1 cellular context compared by ENCODE assay signal in the genomic region with DNA sequence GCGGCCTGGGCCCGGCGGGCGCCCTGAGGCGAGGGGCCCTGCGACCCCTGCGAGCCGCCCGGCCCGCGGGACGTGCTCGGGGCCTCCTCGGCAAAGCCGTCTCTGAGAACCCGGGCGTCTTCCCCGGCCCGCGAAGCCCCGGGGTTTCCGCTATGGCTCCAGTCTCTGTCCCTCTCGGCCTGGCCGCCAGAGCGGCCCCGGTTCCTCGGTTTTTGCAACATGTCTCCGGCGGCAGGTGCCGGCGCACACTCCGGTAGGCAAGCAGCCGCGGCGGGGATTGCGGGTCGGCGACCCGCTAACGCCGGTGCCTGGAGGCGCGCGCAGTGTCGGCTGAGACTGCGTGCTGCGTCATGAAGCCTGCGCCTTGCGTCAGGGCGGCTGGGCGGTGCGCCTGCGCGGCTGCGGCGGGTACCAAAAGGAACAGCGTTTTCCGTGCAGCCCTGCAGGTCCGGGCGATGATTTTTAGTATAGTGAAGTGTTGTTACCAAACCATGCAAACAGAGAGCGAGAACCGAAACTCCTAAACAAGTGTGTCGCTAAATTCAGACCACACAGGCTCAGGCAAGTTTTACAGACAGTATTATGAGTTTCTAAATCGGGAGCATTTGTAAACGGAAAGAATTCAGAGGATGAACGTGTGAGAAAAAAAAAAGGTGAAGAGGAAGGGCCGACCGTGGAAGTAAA.
A peak's percentile ranks its signal among the peaks of the same experiment; 100 is the strongest.
TF ChIP-seq lines count a peak whose summit lies in the region.

A gene (minus strand): TSS at position 338 of the 684 bp plus-strand sequence. CDS start 117 bp downstream, at position 221.

TF ChIP-seq in HEK293, 187 proteins besides CTCF, POLR2A, EP300 and RAD21 (continued from another document):
- TF ChIP-seq SP7 (tag by site-specific recombination; IDR thresholded peaks at IDR 0.05) (0 out of 2 replicates have a peak, but pooled peaks have one; percentile 32), ZNF112 (tag by site-specific recombination; IDR thresholded peaks at IDR 0.05) (no peak)
